Comparison of ENCODE assay signal across 8 cellular contexts in the genomic region with DNA sequence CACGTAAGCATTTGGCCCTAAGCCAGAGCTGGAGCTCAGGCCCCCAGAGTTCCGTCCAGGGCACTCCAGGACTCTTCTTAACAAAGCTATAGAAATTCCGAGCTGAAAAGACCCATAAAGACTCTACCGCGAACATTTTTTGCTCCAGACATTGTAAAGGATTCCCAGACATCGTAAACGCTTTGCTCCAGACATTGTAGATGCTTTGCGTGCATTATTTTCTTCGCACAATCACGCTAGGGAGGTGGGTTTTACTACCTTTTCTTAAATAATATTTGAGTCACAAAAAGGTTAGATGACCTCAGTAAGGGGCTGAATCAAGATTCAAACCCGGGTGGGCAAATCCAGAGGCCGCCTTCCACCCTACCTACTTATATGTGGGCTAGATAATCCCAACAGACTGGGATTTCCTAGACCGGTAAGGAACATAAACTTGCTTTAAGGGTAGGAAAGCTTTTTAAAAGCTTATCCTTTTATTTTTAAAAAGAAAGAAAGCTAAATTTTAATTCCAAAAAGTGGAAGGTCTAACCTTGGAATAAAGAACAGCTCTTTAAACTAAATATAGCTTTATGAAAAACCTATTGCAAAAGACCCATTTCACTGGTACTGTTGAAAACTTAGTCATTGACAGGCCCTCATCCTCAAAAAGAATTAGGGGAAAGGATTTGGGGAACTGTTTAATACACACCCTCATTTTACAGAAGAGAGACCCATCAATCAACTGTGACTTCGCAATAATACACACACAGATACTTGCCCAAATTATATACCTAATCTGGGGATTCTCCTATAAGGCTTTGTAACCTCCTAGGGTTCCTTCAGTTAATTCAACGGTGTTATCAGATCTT. TPM values are rescaled to one million over a fixed set of nuclear protein-coding genes. Genes with fewer than 3 reads are reported as not detected.
DNase-seq lines count a peak whose midpoint lies in the region; ATAC-seq, FAIRE-seq and TF ChIP-seq lines count a peak whose summit lies in the region.

No MANE protein-coding gene starts in this region.

- TF ChIP-seq EP300 in K562 (IDR thresholded peaks at IDR 0.05; ENCODE audit: low read length) (no peak), upper lobe of left lung (IDR thresholded peaks at IDR 0.05) (no peak)

- CTCF ChIA-PET in CD8-positive, alpha-beta T cell (lab: Charles Lee), result interaction anchor here (0.6 to 13.5 kb wide), 8 partner anchors 10 to 105 kb away, joined by 3 to 121 read pairs (median 4); no protein-coding TSS in a partner anchor
- CTCF ChIA-PET in K562 (lab: Yijun Ruan, JAX; ENCODE audit: low intra/inter-chr PET ratio), result no interaction called here

- H2AFZ ChIP-seq in K562 (ENCODE audit: low read depth, low read length), result peak overlapping the region; percentile 95

- H3K4me1 Mint-ChIP-seq in CD8-positive, alpha-beta T cell (ENCODE audit: low read depth), result peaks cover 78% of the 10 kb centered on the region

- H3K9ac ChIP-seq in K562 (ENCODE audit: insufficient read depth in 1 of 2, low read depth in 2 of 2, low read length in 2 of 2), result peak overlapping the region; percentile 95 to 96

- peaks cover 25% of the 10 kb centered on the region for H3K36me3 Mint-ChIP-seq in CD8-positive, alpha-beta T cell

- TF ChIP-seq RAD21 in K562 (CRISPR knock-in tag; conservative IDR thresholded peaks at IDR 0.05 in 1 of 2, IDR thresholded peaks at IDR 0.05 in 1 of 2), result no peak

- peaks cover 54% of the 10 kb centered on the region for H3K79me2 ChIP-seq in K562 (ENCODE audit: control insufficient read depth, insufficient read depth, low read length)

- H3K27ac Mint-ChIP-seq in CD8-positive, alpha-beta T cell, result peak overlapping the region; percentile 95

- peak overlapping the region; percentile 76 for H3K4me3 ChIP-seq in CD8-positive, alpha-beta T cell (ENCODE audit: low read depth, low read length)
- H3K4me3 ChIP-seq in K562 (peak overlapping the region; percentile 92), right lobe of liver (peak overlapping the region; percentile 65 to 96 (median 92)), upper lobe of left lung (peak overlapping the region; percentile 46 to 87 (median 86))

- H4K20me1 ChIP-seq in K562 (replicated peaks; ENCODE audit: control insufficient read depth, insufficient read depth, low read length), result 0 out of 2 replicates have a peak, but pooled peaks cover 4% of the 10 kb centered on the region

- H3K27me3 ChIP-seq in CD8-positive, alpha-beta T cell (ENCODE audit: insufficient read depth, low read length), result no peaks in the 10 kb centered on the region
- no peaks in the 10 kb centered on the region for H3K27me3 ChIP-seq in K562 (ENCODE audit: control insufficient read depth in 2 of 2, insufficient read depth in 2 of 2, low read length in 2 of 2)
- no peaks in the 10 kb centered on the region for H3K27me3 ChIP-seq in right lobe of liver
- no peaks in the 10 kb centered on the region for H3K27me3 ChIP-seq in upper lobe of left lung

- intact Hi-C loops in CD8-positive, alpha-beta T cell (cut with DNase I, micrococcal nuclease), result loop anchor here (1.0 to 5.0 kb wide), 15 partner anchors 13 to 1079 kb away; a partner anchor contains a TSS
- intact Hi-C loops in K562 (cut with micrococcal nuclease) (loop anchor here (1.0 to 10.0 kb wide), 2 partner anchors 19 to 597 kb away; no protein-coding TSS in a partner anchor), right lobe of liver (cut with DNase I) (no loop called here)

- DNase-seq in CD8-positive, alpha-beta T cell, result no peak
- DNase-seq in M059J (ENCODE audit: low read depth) (peak; percentile 71), K562 (ENCODE audit: extremely low read depth in 1 of 4, low spot score in 3 of 4) (peak in 1 of 4 experiments; percentile 81), right lobe of liver (no peak), upper lobe of left lung (no peak), HuH-7.5 (ENCODE audit: low spot score) (no peak), NCI-H2196 treated with DMSO at 0.1 percent for 48 hours (lab: John Stamatoyannopoulos, UW; ENCODE audit: unreplicated experiment) (no peak)

- BruUV-seq in K562 (replicated peaks; lab: Mats Ljungman, UMichigan), result TSS peak; percentile 91

- no peaks in the 10 kb centered on the region for H3K9me1 ChIP-seq in K562 (ENCODE audit: control insufficient read depth, insufficient read depth, low read length)

- H3K27ac ChIP-seq in CD8-positive, alpha-beta T cell (ENCODE audit: low read depth, low read length), result peak overlapping the region; percentile 70
- peak overlapping the region; percentile 95 for H3K27ac ChIP-seq in K562 (ENCODE audit: extremely low read depth, low read depth, low read length)
- H3K27ac ChIP-seq in right lobe of liver, result peak overlapping the region; percentile 96 to 99 (median 99)
- H3K27ac ChIP-seq in upper lobe of left lung, result peak overlapping the region; percentile 98 to 99 (median 98)

- POLR2A ChIA-PET in CD8-positive, alpha-beta T cell (lab: Charles Lee), result interaction anchor here (0.6 to 2.4 kb wide), 10 partner anchors 8 to 668 kb away, joined by 3 to 13 read pairs (median 4); a partner anchor contains a TSS
- POLR2A ChIA-PET in K562 (lab: Yijun Ruan, JAX), result interaction anchor here (0.6 to 2.5 kb wide), 11 partner anchors 8 to 577 kb away, joined by 3 to 14 read pairs (median 3); a partner anchor contains a TSS

- in situ Hi-C loops in K562 (cut with MboI), result no loop called here

- ATAC-seq in CD8-positive, alpha-beta T cell, result no peak
- no peak for ATAC-seq in K562
- ATAC-seq in right lobe of liver, result no peak
- no peak for ATAC-seq in upper lobe of left lung (ENCODE audit: low FRiP score in 2 of 2)
- ATAC-seq in GM18498 (IDR thresholded peaks at IDR 0.05; ENCODE audit: unreplicated experiment), result no peak

- H3K27me3 Mint-ChIP-seq in CD8-positive, alpha-beta T cell (ENCODE audit: low read depth), result no peaks in the 10 kb centered on the region

- no peaks in the 10 kb centered on the region for H3K9me3 ChIP-seq in CD8-positive, alpha-beta T cell (ENCODE audit: low read length)
- H3K9me3 ChIP-seq in K562 (replicated peaks; ENCODE audit: control insufficient read depth, insufficient read depth, low read depth, low read length), result no peaks in the 10 kb centered on the region
- H3K9me3 ChIP-seq in right lobe of liver, result no peaks in the 10 kb centered on the region
- H3K9me3 ChIP-seq in upper lobe of left lung, result no peaks in the 10 kb centered on the region

- peak overlapping the region; percentile 93 for H3K4me2 ChIP-seq in K562 (ENCODE audit: insufficient read depth, low read length)

- no peak for FAIRE-seq in K562 (lab: Jason Lieb, UNC)

- H3K4me3 Mint-ChIP-seq in CD8-positive, alpha-beta T cell, result peak overlapping the region; percentile 81

- no peak for TF ChIP-seq POLR2A in K562 (conservative IDR thresholded peaks at IDR 0.05)
- TF ChIP-seq POLR2A in right lobe of liver (IDR thresholded peaks at IDR 0.05), result no peak
- no peak for TF ChIP-seq POLR2A in upper lobe of left lung (IDR thresholded peaks at IDR 0.05)

- no peaks in the 10 kb centered on the region for H3K36me3 ChIP-seq in CD8-positive, alpha-beta T cell (ENCODE audit: insufficient read depth, low read length)
- H3K36me3 ChIP-seq in K562 (ENCODE audit: control insufficient read depth, insufficient read depth, low read length) (peaks cover 17% of the 10 kb centered on the region; the same call in 2 of the 3 replicates), right lobe of liver (no peaks in the 10 kb centered on the region), upper lobe of left lung (no peaks in the 10 kb centered on the region)

- WGBS in K562 (ENCODE audit: insufficient coverage, low coverage, missing lambda C conversion rate), result 11% methylated on average over 15 of the region's 15 CpGs
- 12% methylated on average over 14 of the region's 15 CpGs for WGBS in right lobe of liver (ENCODE audit: insufficient coverage, low coverage, low lambda C conversion rate, missing lambda C conversion rate)
- WGBS in upper lobe of left lung, 2 donors, result 10 to 14% methylated on average over 15 of the region's 15 CpGs

- no peak for TF ChIP-seq CTCF in CD8-positive, alpha-beta T cell (IDR thresholded peaks at IDR 0.05)
- TF ChIP-seq CTCF in K562 (IDR thresholded peaks at IDR 0.05 in 2 of 3, conservative IDR thresholded peaks at IDR 0.05 in 1 of 3; ENCODE audit: insufficient read depth in 2 of 3, low read depth in 1 of 3, low read length in 3 of 3), result no peak
- TF ChIP-seq CTCF in right lobe of liver (IDR thresholded peaks at IDR 0.05), result no peak
- TF ChIP-seq CTCF in upper lobe of left lung (IDR thresholded peaks at IDR 0.05), result no peak

- no peaks in the 10 kb centered on the region for H3K9me3 Mint-ChIP-seq in CD8-positive, alpha-beta T cell

- H3K4me1 ChIP-seq in CD8-positive, alpha-beta T cell (ENCODE audit: insufficient read depth, low read length), result peaks cover 51% of the 10 kb centered on the region
- H3K4me1 ChIP-seq in K562 (replicated peaks in 1 of 2; ENCODE audit: control insufficient read depth in 2 of 2, insufficient read depth in 2 of 2, low read length in 2 of 2), result peaks cover 16 to 19% of the 10 kb centered on the region in 2 experiments; a peak in 4 of 5 replicates
- H3K4me1 ChIP-seq in right lobe of liver, result peaks cover 0 to 63% (median 27%) of the 10 kb centered on the region in 4 donors
- H3K4me1 ChIP-seq in upper lobe of left lung, result peaks cover 69 to 85% (median 78%) of the 10 kb centered on the region in 4 donors

TF ChIP-seq in K562, 482 proteins besides CTCF, POLR2A, EP300 and RAD21 (continues in another document):
- TF ChIP-seq TAF1 (IDR thresholded peaks at IDR 0.05; ENCODE audit: control insufficient read depth, extremely low read depth, insufficient read depth, low read length, severe bottlenecking), result no peak

RNA-seq across cellular contexts. Expression of a gene that starts 0.8 kb away (rescaled TPM):
- 100 to 1,000 TPM; 133 to 134 TPM for total RNA-seq in CD8-positive, alpha-beta T cell
- total RNA-seq in M059J (2014; rRNA removed; shearing (Covaris generic)), result 85.3 and 116 TPM in 2 replicates
- 107 and 139 TPM in 2 replicates for total RNA-seq in K562 (2011; cell fraction: chromatin; rRNA removed; ENCODE audit: low replicate concordance)
- total RNA-seq in K562 (2011; cell fraction: nucleolus; rRNA removed), result 57.9 and 62.4 TPM in 2 replicates
- total RNA-seq in K562 (2011; cell fraction: nucleoplasm; rRNA removed), result 79.0 and 111 TPM in 2 replicates
- total RNA-seq in K562 (2014; rRNA removed) (40.5 and 41.2 TPM in 2 replicates), K562 (2014; rRNA removed; fragmentation: Illumina TruSeq; extraction: Trizol) (13.9 and 18.4 TPM in 2 replicates), K562 (2015; rRNA removed; fragmentation: Illumina TruSeq; extraction: Trizol) (24.1 and 24.5 TPM in 2 replicates), K562 (2021) (41.0 and 42.6 TPM in 2 replicates), right lobe of liver (100 to 1,000 TPM in 1 of 6 experiments, 10 to 100 TPM in 5; 70.1 to 155 (median 79.1) TPM), upper lobe of left lung (100 to 1,000 TPM; 109 to 166 (median 130) TPM)
- polyA plus RNA-seq in K562 (2011; rRNA removed) (26.9 and 35.4 TPM in 2 replicates), K562 (2014; fragmentation: Illumina TruSeq; extraction: Trizol) (25.3 and 26.4 TPM in 2 replicates), K562 (2014; fragmentation: Nextera tagmentation; extraction: Ambion mirVana) (under 1 TPM; 0.46 to 0.99 TPM), K562 (2014; rRNA removed) (24.6 and 33.5 TPM in 2 replicates)
- 23.2 and 26.3 TPM in 2 replicates for polyA plus RNA-seq in K562 (2011; cell fraction: cytosol; rRNA removed)
- polyA plus RNA-seq in K562 (2011; cell fraction: nucleus; rRNA removed), result 43.5 and 44.0 TPM in 2 replicates
- 37.0 and 57.9 TPM in 2 replicates for polyA plus RNA-seq in K562 (2012)
- polyA minus RNA-seq in K562 (2011; rRNA and poly(A)+ RNA removed), result 50.2 and 55.3 TPM in 2 replicates
- polyA minus RNA-seq in K562 (2011; cell fraction: cytosol; rRNA and poly(A)+ RNA removed), result 31.5 and 54.0 TPM in 2 replicates
- polyA minus RNA-seq in K562 (2011; cell fraction: nucleus; rRNA and poly(A)+ RNA removed), result 33.0 and 56.4 TPM in 2 replicates

Comparison
In these comparisons a context has a peak if more than half of its experiments do, and no peak if none do; other contexts are left out.
1. intact Hi-C loops: an anchor here in CD8-positive, alpha-beta T cell (1.0 to 5.0 kb wide) and K562 (1.0 to 10.0 kb wide); none called in right lobe of liver.